Comparison of ENCODE assay signal across 27 cellular contexts in genomic region chr4:165867961-165868360, GRCh38. TPM values are rescaled to one million over a fixed set of nuclear protein-coding genes. Genes with fewer than 3 reads are reported as not detected.
A peak's percentile ranks its signal among the peaks of the same experiment; 100 is the strongest.
DNase-seq lines count a peak whose midpoint lies in the region; ATAC-seq, FAIRE-seq and TF ChIP-seq lines count a peak whose summit lies in the region.
"Had no signal": no experiment of that assay in that cellular context is flagged by ENCODE, and none has a peak within 500 bp of the region (broad histone marks: within the 10 kb centered on the region; RNA-seq: fewer than 3 reads in every experiment).

No MANE protein-coding gene starts in this region.

- H3K27me3 ChIP-seq in H7 (ENCODE audit: control insufficient read depth, insufficient read depth, low read length) (peaks cover 19% of the 10 kb centered on the region), endothelial cell of umbilical vein (ENCODE audit: control insufficient read depth in 2 of 2, insufficient read depth in 2 of 2, low read length in 2 of 2) (no peaks in the 10 kb centered on the region), trophoblast cell (ENCODE audit: insufficient read depth, low read length) (peaks cover 4% of the 10 kb centered on the region)
- peaks cover 14% of the 10 kb centered on the region for H3K27me3 ChIP-seq in CD4-positive, alpha-beta T cell (ENCODE audit: control insufficient read depth, insufficient read depth, low read length)

- H3K9me3 ChIP-seq in endothelial cell of umbilical vein (replicated peaks; ENCODE audit: control insufficient read depth, insufficient read depth, low read length) (no peaks in the 10 kb centered on the region), trophoblast cell (ENCODE audit: insufficient read depth, low read depth, low read length) (no peaks in the 10 kb centered on the region)
- no peaks in the 10 kb centered on the region for H3K9me3 ChIP-seq in CD4-positive, alpha-beta T cell (ENCODE audit: control insufficient read depth, low read length)
- H3K9me3 ChIP-seq: BE2C had no signal

- H3K4me2 ChIP-seq in endothelial cell of umbilical vein (ENCODE audit: insufficient read depth, low read length): no peak overlapping the region
- H3K4me2 ChIP-seq in trophoblast cell (ENCODE audit: low read length): no peak overlapping the region
- H3K4me2 ChIP-seq: BLaER1 had no signal

- intact Hi-C loops in endothelial cell of umbilical vein (cut with micrococcal nuclease): loop anchor here (2.0 kb wide), 1 partner anchor 19 kb away; no protein-coding TSS in a partner anchor
- intact Hi-C loops in CD4-positive, alpha-beta T cell (cut with DNase I, micrococcal nuclease): no loop called here

- no peaks in the 10 kb centered on the region for H3K36me3 Mint-ChIP-seq in CD4-positive, alpha-beta T cell (ENCODE audit: low read depth)
- H3K36me3 Mint-ChIP-seq: CD4-positive, CD25-positive, alpha-beta regulatory T cell; CD8-positive, alpha-beta T cell had no signal

- CTCF ChIA-PET in endothelial cell of umbilical vein (lab: Charles Lee): interaction anchor here (0.8 to 1.8 kb wide), 2 partner anchors 331 to 374 kb away, joined by 3 to 6 read pairs; no protein-coding TSS in a partner anchor
- CTCF ChIA-PET in CD4-positive, alpha-beta T cell (lab: Charles Lee): no interaction called here

- no peak overlapping the region for H3K18ac ChIP-seq in trophoblast cell (ENCODE audit: low read length)

- BruUV-seq in endothelial cell of umbilical vein (replicated peaks; lab: Mats Ljungman, UMichigan): no TSS peak

- no peak overlapping the region for H4K12ac ChIP-seq in trophoblast cell (ENCODE audit: low read depth, low read length)

- no peak overlapping the region for H2AK5ac ChIP-seq in trophoblast cell (ENCODE audit: low read length)

- no peak overlapping the region for H3K4me3 Mint-ChIP-seq in CD4-positive, alpha-beta T cell
- H3K4me3 Mint-ChIP-seq: CD14-positive monocyte; CD4-positive, CD25-positive, alpha-beta regulatory T cell; CD8-positive, alpha-beta T cell had no signal

- H2BK120ac ChIP-seq in trophoblast cell (ENCODE audit: insufficient read depth, low read length, poor library complexity): no peak overlapping the region

- no peak overlapping the region for H3K4me3 ChIP-seq in H7 (ENCODE audit: insufficient read depth, low read depth, low read length)
- H3K4me3 ChIP-seq in endothelial cell of umbilical vein (replicated peaks in 1 of 3; ENCODE audit: insufficient read depth in 1 of 3, low read depth in 1 of 3, low read length in 3 of 3): no peak overlapping the region
- H3K4me3 ChIP-seq in trophoblast cell (ENCODE audit: low read depth, low read length): no peak overlapping the region
- H3K4me3 ChIP-seq: BLaER1 had no signal

- POLR2A ChIA-PET in endothelial cell of umbilical vein (lab: Charles Lee): interaction anchor here (0.7 kb wide), 1 partner anchor 85 kb away, joined by 3 read pairs; no protein-coding TSS in a partner anchor
- POLR2A ChIA-PET in CD4-positive, alpha-beta T cell (lab: Charles Lee): no interaction called here

- H3K23ac ChIP-seq in trophoblast cell (ENCODE audit: low read length): peak overlapping the region; percentile 9

- no peaks in the 10 kb centered on the region for H3K9me3 Mint-ChIP-seq in CD4-positive, alpha-beta T cell
- H3K9me3 Mint-ChIP-seq: CD4-positive, CD25-positive, alpha-beta regulatory T cell; CD8-positive, alpha-beta T cell had no signal

- H3K27me3 Mint-ChIP-seq in CD4-positive, alpha-beta T cell: peaks cover 33% of the 10 kb centered on the region

- no peak for ATAC-seq in CD4-positive, alpha-beta T cell (ENCODE audit: poor library complexity)
- ATAC-seq: CD8-positive, alpha-beta T cell had no signal

- no peak overlapping the region for H4K91ac ChIP-seq in trophoblast cell (ENCODE audit: low read depth, low read length)

- no peak overlapping the region for H2BK5ac ChIP-seq in trophoblast cell (ENCODE audit: low read depth, low read length, poor library complexity)

- H3K27ac ChIP-seq in endothelial cell of umbilical vein (ENCODE audit: insufficient read depth, low read depth, low read length) (no peak overlapping the region), trophoblast cell (ENCODE audit: low read depth, low read length) (no peak overlapping the region)
- H3K27ac ChIP-seq in CD4-positive, alpha-beta T cell (ENCODE audit: low read depth, low read length): no peak overlapping the region
- H3K27ac ChIP-seq: BLaER1 had no signal

- no peak for TF ChIP-seq CTCF in endothelial cell of umbilical vein (IDR thresholded peaks at IDR 0.05; ENCODE audit: extremely low read depth in 1 of 2, insufficient read depth in 1 of 2, low read depth in 1 of 2, low read length in 2 of 2)
- no peak for TF ChIP-seq CTCF in CD4-positive, alpha-beta T cell (IDR thresholded peaks at IDR 0.05)

- FAIRE-seq in endothelial cell of umbilical vein (lab: Jason Lieb, UNC): peak; percentile 37
- FAIRE-seq: GM12891, GM19239 had no signal

- no peak overlapping the region for H3K14ac ChIP-seq in trophoblast cell (ENCODE audit: low read length)

- DNase-seq in H7 (peak; percentile 26), endothelial cell of umbilical vein (ENCODE audit: low read depth, low spot score) (no peak), iPS-NIHi11 (ENCODE audit: low spot score) (peak; percentile 40), trophoblast cell (no peak), dermis blood vessel endothelial cell (no peak), GM03348 (ENCODE audit: low spot score) (no peak)
- no peak for DNase-seq in stimulated activated CD4-positive, alpha-beta T cell treated with anti-CD3 and anti-CD28 coated beads, Interleukin-1b, Interleukin-23, amount 100 ng/mL, for 48 hours
- DNase-seq in CD4-positive, alpha-beta T cell: no peak
- DNase-seq: 8988T; ACHN; BE2C; C1 segment of cervical spinal cord; CD4-positive, CD25-positive, alpha-beta regulatory T cell; CD8-positive, alpha-beta T cell; DMS 273 treated with DMSO at 0.1 percent for 48 hours; DMS153; DMS53; DMS79; DND-41; EL; GDM1 had no signal

- H3K9me1 ChIP-seq in endothelial cell of umbilical vein (replicated peaks; ENCODE audit: control insufficient read depth, extremely low read depth, insufficient read depth, low read length): no peaks in the 10 kb centered on the region

- H3K9ac ChIP-seq in endothelial cell of umbilical vein (replicated peaks; ENCODE audit: extremely low read depth, insufficient read depth, low read length) (no peak overlapping the region), trophoblast cell (ENCODE audit: low read length) (no peak overlapping the region)
- H3K9ac ChIP-seq: BLaER1 had no signal

- no peak overlapping the region for H3K27ac Mint-ChIP-seq in CD4-positive, alpha-beta T cell
- H3K27ac Mint-ChIP-seq: CD14-positive monocyte; CD4-positive, CD25-positive, alpha-beta regulatory T cell; CD8-positive, alpha-beta T cell had no signal

- no peaks in the 10 kb centered on the region for H4K20me1 ChIP-seq in endothelial cell of umbilical vein (replicated peaks; ENCODE audit: control insufficient read depth, extremely low read depth, insufficient read depth, low read length)
- H4K20me1 ChIP-seq: BLaER1 had no signal

- H2BK12ac ChIP-seq in trophoblast cell (ENCODE audit: low read length): no peak overlapping the region

- no peak overlapping the region for H3K4ac ChIP-seq in trophoblast cell (ENCODE audit: low read depth, low read length)

- no peak overlapping the region for H4K8ac ChIP-seq in trophoblast cell (ENCODE audit: low read depth, low read length)

- no peaks in the 10 kb centered on the region for H3K4me1 Mint-ChIP-seq in CD4-positive, alpha-beta T cell (ENCODE audit: low read depth)
- H3K4me1 Mint-ChIP-seq: CD14-positive monocyte had no signal

- H3K4me1 ChIP-seq in endothelial cell of umbilical vein (ENCODE audit: control insufficient read depth, extremely low read depth, insufficient read depth, low read length) (peaks cover 7% of the 10 kb centered on the region), trophoblast cell (ENCODE audit: control insufficient read depth in 1 of 2, insufficient read depth in 2 of 2, low read length in 2 of 2) (peaks cover 0 to under 1% of the 10 kb centered on the region in 2 experiments)
- H3K4me1 ChIP-seq: BE2C, BLaER1 had no signal

- H3K79me2 ChIP-seq in endothelial cell of umbilical vein (ENCODE audit: control insufficient read depth, insufficient read depth, low read length): no peaks in the 10 kb centered on the region
- no peaks in the 10 kb centered on the region for H3K79me2 ChIP-seq in trophoblast cell (ENCODE audit: control insufficient read depth, insufficient read depth, low read length, poor library complexity)

- dilution Hi-C loops in endothelial cell of umbilical vein (cut with MboI; ENCODE audit: extremely low pct_ligation_motif_present, low sequenced_read_pairs): no loop called here

- no peak overlapping the region for H2AFZ ChIP-seq in endothelial cell of umbilical vein (ENCODE audit: low read depth, low read length)
- no peak overlapping the region for H2AFZ ChIP-seq in trophoblast cell (ENCODE audit: insufficient read depth, low read length, poor library complexity)

- H3K36me3 ChIP-seq in H7 (replicated peaks; ENCODE audit: control insufficient read depth, insufficient read depth, low read length): no peaks in the 10 kb centered on the region
- H3K36me3 ChIP-seq in endothelial cell of umbilical vein (ENCODE audit: control insufficient read depth in 2 of 2, extremely low read depth in 1 of 2, insufficient read depth in 2 of 2, low read length in 2 of 2): no peaks in the 10 kb centered on the region
- H3K36me3 ChIP-seq in trophoblast cell (ENCODE audit: control insufficient read depth in 1 of 2, insufficient read depth in 2 of 2, low read length in 2 of 2): no peaks in the 10 kb centered on the region
- H3K36me3 ChIP-seq: BE2C, BLaER1 had no signal

- TF ChIP-seq POLR2A in endothelial cell of umbilical vein (IDR thresholded peaks at IDR 0.05; ENCODE audit: low read depth, low read length): no peak

- H3K79me1 ChIP-seq in trophoblast cell (ENCODE audit: low read length): no peaks in the 10 kb centered on the region

TF ChIP-seq in endothelial cell of umbilical vein, 7 proteins besides CTCF, POLR2A, EP300 and RAD21:
- TF ChIP-seq GATA2 (IDR thresholded peaks at IDR 0.05; ENCODE audit: insufficient read depth, insufficient read length, low read depth, low read length) (no peak), EZH2 (IDR thresholded peaks at IDR 0.05; ENCODE audit: borderline replicate concordance, low read depth, low read length, severe bottlenecking) (no peak)

RNA-seq across cellular contexts. Expression of gene TLL1, which starts 5.1 kb away (rescaled TPM):
- 0.31 and 1.1 TPM in 2 replicates for total RNA-seq in H7 (2014; rRNA removed; shearing (Covaris generic))
- total RNA-seq in endothelial cell of umbilical vein (1.3 and 1.4 TPM in 2 replicates), dermis blood vessel endothelial cell (32.7 and 41.0 TPM in 2 replicates)
- polyA plus RNA-seq in endothelial cell of umbilical vein: 0.25 and 0.41 TPM in 2 replicates
- polyA plus RNA-seq in endothelial cell of umbilical vein (2011; cell fraction: cytosol; rRNA removed): 0.54 and 0.56 TPM in 2 replicates
- polyA plus RNA-seq in endothelial cell of umbilical vein (2011; cell fraction: nucleus; rRNA removed): 0.90 and 1.5 TPM in 2 replicates
- 1.7 and 4.6 TPM in 2 replicates for polyA plus RNA-seq in endothelial cell of umbilical vein (2012)
- polyA minus RNA-seq in endothelial cell of umbilical vein: 2.2 and 3.2 TPM in 2 replicates
- 0.41 TPM for polyA minus RNA-seq in endothelial cell of umbilical vein (2011; cell fraction: cytosol; rRNA and poly(A)+ RNA removed)
- polyA minus RNA-seq in endothelial cell of umbilical vein (2011; cell fraction: nucleus; rRNA and poly(A)+ RNA removed): 4.6 and 4.9 TPM in 2 replicates
- polyA plus RNA-seq in trophoblast cell (2013): 0.05 and 0.14 TPM in 2 replicates
- not detected for total RNA-seq in CD4-positive, alpha-beta T cell
- total RNA-seq: CD4-positive, CD25-positive, alpha-beta regulatory T cell; CD8-positive, alpha-beta T cell; Daoy had no signal
- polyA plus RNA-seq: AG04450; CD14-positive monocyte; CD4-positive, CD25-positive, alpha-beta regulatory T cell had no signal

Comparison
In these comparisons a context has a peak if more than half of its experiments do, and no peak if none do; other contexts are left out.
1. DNase-seq: peak in H7 (single experiment) and iPS-NIHi11 (single experiment); none in endothelial cell of umbilical vein (single experiment), trophoblast cell (0 of 2), dermis blood vessel endothelial cell (single experiment), GM03348 (single experiment), stimulated activated CD4-positive, alpha-beta T cell treated with anti-CD3 and anti-CD28 coated beads, Interleukin-1b, Interleukin-23, amount 100 ng/mL, for 48 hours (single experiment) and CD4-positive, alpha-beta T cell (0 of 10).
2. RNA of gene TLL1, which starts 5.1 kb away (total RNA-seq): 32.7 to 41.0 TPM in dermis blood vessel endothelial cell; 1.3 to 1.4 TPM in endothelial cell of umbilical vein, 0.31 to 1.1 TPM in H7 and not detected in CD4-positive, alpha-beta T cell; every median in the first group is over 10 times any median in the second.